In genomic region chr5:93620487-93621339, GRCh38 we compare ENCODE assay signal across 1 cellular context.
TF ChIP-seq lines count a peak whose summit lies in the region.

No MANE protein-coding gene starts in this region.

TF ChIP-seq in PFSK-1, 5 proteins besides CTCF, POLR2A, EP300 and RAD21 (continued from another document):
- peak in 1 of 2 experiments; percentile 41; a peak in 1 of 4 replicates for TF ChIP-seq REST (IDR thresholded peaks at IDR 0.05; ENCODE audit: insufficient read depth in 1 of 2, low read depth in 2 of 2, low read length in 2 of 2)
